ENCODE assay signal across 15 cellular contexts in genomic region chr6:11272491-11273192, GRCh38. TPM values are rescaled to one million over a fixed set of nuclear protein-coding genes. Genes with fewer than 3 reads are reported as not detected.
DNase-seq lines count a peak whose midpoint lies in the region; ATAC-seq and TF ChIP-seq lines count a peak whose summit lies in the region.
"Had no signal": no experiment of that assay in that cellular context is flagged by ENCODE, and none has a peak within 500 bp of the region (broad histone marks: within the 10 kb centered on the region; RNA-seq: fewer than 3 reads in every experiment).

No MANE protein-coding gene starts in this region.

- peak overlapping the region; percentile 32; the same call in 1 of the 2 replicates for H3K27ac ChIP-seq in C4-2B
- H3K27ac ChIP-seq in hepatocyte: no peak overlapping the region

- TF ChIP-seq CTCF in C4-2B (conservative IDR thresholded peaks at IDR 0.05) (no peak), hepatocyte (IDR thresholded peaks at IDR 0.05; ENCODE audit: poor library complexity) (no peak)

- H3K36me3 ChIP-seq in hepatocyte (replicated peaks; ENCODE audit: insufficient read depth, low read depth): no peaks in the 10 kb centered on the region

- H3K27me3 ChIP-seq in hepatocyte: no peaks in the 10 kb centered on the region

- DNase-seq in HT-29 (ENCODE audit: low spot score) (peak; percentile 53), amniotic epithelial cell (ENCODE audit: low read depth) (peak; percentile 83), mucosa of gallbladder (ENCODE audit: low spot score) (peak; percentile 33), T-helper 2 cell (no peak), hepatocyte (ENCODE audit: low spot score) (no peak)
- no peak for DNase-seq in stimulated activated CD4-positive, alpha-beta T cell treated with anti-CD3 and anti-CD28 coated beads, Interleukin-2, amount 100 ng/mL, for 24 hours
- DNase-seq: activated CD4-positive, alpha-beta T cell treated with anti-CD3 and anti-CD28 coated beads for 1 hour; activated naive CD8-positive, alpha-beta T cell treated with anti-CD3 and anti-CD28 coated beads, Interleukin-2, amount 10 ng/mL, durations not matched to agents 7 days and 5 days; central memory CD4-positive, alpha-beta T cell; NCI-H1092 treated with DMSO at 0.1 percent for 48 hours; NCI-H774; RPMI8226 had no signal

- H3K79me2 ChIP-seq in hepatocyte: no peaks in the 10 kb centered on the region

- WGBS in hepatocyte (ENCODE audit: low lambda C conversion rate, missing lambda C conversion rate): 71% methylated on average over 11 of the region's 11 CpGs

- no peaks in the 10 kb centered on the region for H4K20me1 ChIP-seq in hepatocyte (ENCODE audit: insufficient read depth, poor library complexity, severe bottlenecking)

- H3K4me1 ChIP-seq in hepatocyte (ENCODE audit: insufficient read depth): peaks cover 48% of the 10 kb centered on the region

- H3K4me2 ChIP-seq in hepatocyte: no peak overlapping the region
- H3K4me2 ChIP-seq: GM23338 had no signal

- ATAC-seq in HG03196 (IDR thresholded peaks at IDR 0.05; ENCODE audit: unreplicated experiment): no peak
- ATAC-seq: GM23338 had no signal

- no peak overlapping the region for H3K4me3 ChIP-seq in hepatocyte
- H3K4me3 ChIP-seq: GM23338 had no signal

- H2AFZ ChIP-seq in hepatocyte: no peak overlapping the region
- H2AFZ ChIP-seq: GM23338 had no signal

- no peaks in the 10 kb centered on the region for H3K9me3 ChIP-seq in hepatocyte (ENCODE audit: low read depth)

- no peaks in the 10 kb centered on the region for H3K9me2 ChIP-seq in hepatocyte (replicated peaks; ENCODE audit: insufficient read depth)

RNA-seq across cellular contexts. Expression of gene NEDD9, which starts 40.2 kb away (rescaled TPM):
- total RNA-seq in HT-29 (2014; rRNA removed; shearing (Covaris generic)): 35.4 and 36.4 TPM in 2 replicates
- 18.1 TPM for total RNA-seq in mucosa of gallbladder
- 55.1 and 57.3 TPM in 2 replicates for total RNA-seq in hepatocyte
- polyA plus RNA-seq in hepatocyte: 59.3 and 67.1 TPM in 2 replicates

Comparison
In these comparisons a context has a peak if more than half of its experiments do, and no peak if none do; other contexts are left out.
1. DNase-seq: peak in HT-29 (single experiment), amniotic epithelial cell (single experiment) and mucosa of gallbladder (single experiment); none in T-helper 2 cell (0 of 5), hepatocyte (single experiment) and stimulated activated CD4-positive, alpha-beta T cell treated with anti-CD3 and anti-CD28 coated beads, Interleukin-2, amount 100 ng/mL, for 24 hours (0 of 2).